16 cellular contexts compared by ENCODE assay signal in the genomic region with DNA sequence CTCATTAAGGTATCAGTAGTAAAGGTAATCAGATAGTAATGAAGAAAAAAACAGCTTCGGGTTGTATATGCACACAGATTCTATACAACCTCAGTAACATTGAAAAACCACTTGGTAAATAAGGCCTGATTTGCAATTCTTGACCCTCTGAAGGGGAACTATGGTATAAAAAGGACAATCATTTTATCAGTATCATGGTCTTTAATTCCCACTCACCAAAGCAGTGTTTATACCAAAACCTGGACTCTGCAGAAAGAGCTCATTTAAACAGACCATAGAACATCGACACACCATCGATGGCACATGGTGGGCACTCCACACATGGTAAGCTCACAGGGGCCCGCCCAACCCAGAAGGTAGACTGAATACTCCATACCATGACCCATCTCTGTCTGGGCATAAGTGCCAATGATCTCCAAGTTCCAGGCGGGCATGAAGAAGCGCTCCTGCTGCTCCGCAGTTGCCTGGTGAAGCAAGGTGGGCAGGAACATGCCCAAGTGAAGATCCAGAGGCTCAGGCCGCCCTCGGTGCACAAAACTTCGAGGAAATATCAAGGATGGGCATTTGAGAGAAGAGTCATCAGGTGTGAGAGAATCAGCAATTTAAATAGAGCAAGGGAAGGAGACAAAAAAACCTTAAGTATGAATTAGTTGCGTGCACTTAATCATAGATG. TPM values are rescaled to one million over a fixed set of nuclear protein-coding genes. Genes with fewer than 3 reads are reported as not detected.
DNase-seq lines count a peak whose midpoint lies in the region; ATAC-seq and TF ChIP-seq lines count a peak whose summit lies in the region.
"Had no signal": no experiment of that assay in that cellular context is flagged by ENCODE, and none has a peak within 500 bp of the region (broad histone marks: within the 10 kb centered on the region; RNA-seq: fewer than 3 reads in every experiment).

No MANE protein-coding gene starts in this region.

- H3K4me3 ChIP-seq in Caco-2 (ENCODE audit: low read depth, low read length) (no peak overlapping the region), Panc1 (ENCODE audit: low read depth in 2 of 2, low read length in 2 of 2) (no peak overlapping the region), iPS-18a (ENCODE audit: low read length) (peak overlapping the region; percentile 25)

- H3K9me3 ChIP-seq in Caco-2 (no peaks in the 10 kb centered on the region), Panc1 (ENCODE audit: control insufficient read depth, insufficient read depth, low read depth, low read length) (no peaks in the 10 kb centered on the region), iPS-18a (ENCODE audit: control insufficient read depth, low read depth, low read length) (no peaks in the 10 kb centered on the region)

- no peaks in the 10 kb centered on the region for H3K9me3 Mint-ChIP-seq in Caco-2 (ENCODE audit: unreplicated experiment)
- H3K9me3 Mint-ChIP-seq in endothelial cell (ENCODE audit: unreplicated experiment), result no peaks in the 10 kb centered on the region
- H3K9me3 Mint-ChIP-seq: CD4-positive, CD25-positive, alpha-beta regulatory T cell had no signal

- H3K4me1 ChIP-seq in Caco-2 (peaks cover 26% of the 10 kb centered on the region), Panc1 (ENCODE audit: control insufficient read depth, insufficient read depth, low read length) (no peaks in the 10 kb centered on the region; the same call in 1 of the 2 replicates), iPS-18a (ENCODE audit: control insufficient read depth, low read depth, low read length) (peaks cover 20% of the 10 kb centered on the region)

- 0 out of 2 replicates have a peak, but pooled peaks have one; percentile 30 for ATAC-seq in Panc1
- no peak for ATAC-seq in sciatic nerve
- no peak for ATAC-seq in GM21390 (IDR thresholded peaks at IDR 0.05; ENCODE audit: unreplicated experiment)
- no peak for ATAC-seq in GM21825 (IDR thresholded peaks at IDR 0.05; ENCODE audit: unreplicated experiment)
- ATAC-seq in HG03469 (IDR thresholded peaks at IDR 0.05; ENCODE audit: unreplicated experiment), result no peak
- ATAC-seq: Right ventricle myocardium inferior, SK-N-SH treated with all-trans-retinoic acid at 6 μM for 48 hours had no signal

- POLR2A ChIA-PET in Caco-2 (lab: Charles Lee) (interaction anchor here (0.6 to 1.9 kb wide), 4 partner anchors 19 to 104 kb away, joined by 3 to 10 read pairs (median 4); a partner anchor contains a TSS), Panc1 (lab: Charles Lee) (no interaction called here)

- no peak for DNase-seq in Caco-2
- DNase-seq in Panc1 (ENCODE audit: low read depth, low spot score), result no peak
- peak; percentile 33 for DNase-seq in sciatic nerve (ENCODE audit: low spot score)
- DNase-seq in endothelial cell (ENCODE audit: low spot score), result no peak
- DNase-seq: AML-193; Calu3; CD4-positive, CD25-positive, alpha-beta regulatory T cell; NCI-H226; NCI-H526; NK-92 treated with Interleukin-12 subunit alpha and Interleukin-12 subunit beta, amount 100 ng/mL, for 24 hours had no signal

- H3K27ac ChIP-seq in Panc1 (ENCODE audit: low read length) (no peak overlapping the region), iPS-18a (ENCODE audit: low read length) (no peak overlapping the region)

- H3K4me3 Mint-ChIP-seq in Caco-2 (ENCODE audit: unreplicated experiment) (peak overlapping the region; percentile 54), endothelial cell (ENCODE audit: unreplicated experiment) (no peak overlapping the region)
- H3K4me3 Mint-ChIP-seq: CD4-positive, CD25-positive, alpha-beta regulatory T cell had no signal

- H3K9ac ChIP-seq in iPS-18a (ENCODE audit: low read length), result no peak overlapping the region

- H3K27ac Mint-ChIP-seq in Caco-2 (ENCODE audit: unreplicated experiment) (peak overlapping the region; percentile 53), endothelial cell (ENCODE audit: unreplicated experiment) (no peak overlapping the region)
- H3K27ac Mint-ChIP-seq: CD4-positive, CD25-positive, alpha-beta regulatory T cell had no signal

- H3K27me3 ChIP-seq in Caco-2 (replicated peaks; ENCODE audit: control insufficient read depth, insufficient read depth, low read length) (no peaks in the 10 kb centered on the region), Panc1 (ENCODE audit: control insufficient read depth, insufficient read depth, low read length) (no peaks in the 10 kb centered on the region), iPS-18a (ENCODE audit: control insufficient read depth, insufficient read depth, low read length) (no peaks in the 10 kb centered on the region)

- H3K27me3 Mint-ChIP-seq in Caco-2 (ENCODE audit: insufficient read depth, unreplicated experiment) (no peaks in the 10 kb centered on the region), endothelial cell (ENCODE audit: unreplicated experiment) (peaks cover 4% of the 10 kb centered on the region)
- H3K27me3 Mint-ChIP-seq: CD4-positive, CD25-positive, alpha-beta regulatory T cell had no signal

- CTCF ChIA-PET in Caco-2 (lab: Charles Lee), result interaction anchor here (0.9 to 2.1 kb wide), 5 partner anchors 13 to 55 kb away, joined by 3 to 7 read pairs (median 3); a partner anchor contains a TSS
- CTCF ChIA-PET in Panc1 (lab: Charles Lee), result interaction anchor here (0.6 kb wide), 1 partner anchor 36 kb away, joined by 4 read pairs; no protein-coding TSS in a partner anchor

- in situ Hi-C loops in Panc1 (cut with HindIII; ENCODE audit: low pct_unique_long_range_greater_than_20kb, low sequenced_read_pairs), result no loop called here

- peaks cover 14% of the 10 kb centered on the region for H3K4me1 Mint-ChIP-seq in Caco-2 (ENCODE audit: low read depth, unreplicated experiment)
- H3K4me1 Mint-ChIP-seq in endothelial cell (ENCODE audit: unreplicated experiment), result no peaks in the 10 kb centered on the region

- intact Hi-C loops in Caco-2 (cut with micrococcal nuclease; ENCODE audit: unreplicated experiment) (no loop called here), Panc1 (cut with micrococcal nuclease; ENCODE audit: unreplicated experiment) (no loop called here), sciatic nerve (cut with DNase I) (no loop called here)

- BruUV-seq in Caco-2 (replicated peaks; lab: Mats Ljungman, UMichigan), result no TSS peak
- BruUV-seq in Panc1 (replicated peaks; lab: Mats Ljungman, UMichigan), result no TSS peak

- TF ChIP-seq CTCF in Caco-2 (IDR thresholded peaks at IDR 0.05; ENCODE audit: insufficient read depth in 1 of 2, low read depth in 1 of 2, low read length in 1 of 2, severe bottlenecking in 1 of 2, unreplicated experiment in 1 of 2) (no peak), Panc1 (IDR thresholded peaks at IDR 0.05) (no peak), endothelial cell (IDR thresholded peaks at IDR 0.05; ENCODE audit: unreplicated experiment) (no peak)

- H3K36me3 ChIP-seq in Caco-2 (ENCODE audit: control insufficient read depth, insufficient read depth, low read length) (no peaks in the 10 kb centered on the region; the same call in 1 of the 2 replicates), Panc1 (ENCODE audit: control insufficient read depth, insufficient read depth, low read length) (0 out of 2 replicates have a peak, but pooled peaks cover 3% of the 10 kb centered on the region), iPS-18a (ENCODE audit: control insufficient read depth, low read depth, low read length) (peaks cover 11% of the 10 kb centered on the region)

- peaks cover 49% of the 10 kb centered on the region for H3K36me3 Mint-ChIP-seq in Caco-2 (ENCODE audit: insufficient read depth, unreplicated experiment)
- H3K36me3 Mint-ChIP-seq in endothelial cell (ENCODE audit: low read depth, unreplicated experiment), result peaks cover 9% of the 10 kb centered on the region

RNA-seq across cellular contexts. Expression of a gene that starts 19.0 kb away (rescaled TPM):
- total RNA-seq in Caco-2 (2022), result 43.7 and 48.3 TPM in 2 replicates
- total RNA-seq in Panc1 (2021; ENCODE audit: unreplicated experiment), result 53.5 TPM
- 26.8 TPM for polyA plus RNA-seq in Panc1 (2012; ENCODE audit: insufficient read length)
- total RNA-seq in sciatic nerve, result 64.6 TPM
- total RNA-seq in endothelial cell (ENCODE audit: unreplicated experiment), result 36.1 TPM

RNA-seq across cellular contexts. Expression of a gene that starts 19.1 kb away (rescaled TPM):
- 19.1 and 20.3 TPM in 2 replicates for total RNA-seq in Caco-2 (2022)
- 41.3 TPM for total RNA-seq in Panc1 (2021; ENCODE audit: unreplicated experiment)
- polyA plus RNA-seq in Panc1 (2012; ENCODE audit: insufficient read length), result 57.2 TPM
- 8.1 TPM for total RNA-seq in sciatic nerve
- total RNA-seq in endothelial cell (ENCODE audit: unreplicated experiment), result 22.6 TPM

RNA-seq across cellular contexts. Expression of a gene that starts 19.1 kb away (rescaled TPM):
- total RNA-seq in Caco-2 (2022), result 13.9 and 14.1 TPM in 2 replicates
- 32.5 TPM for total RNA-seq in Panc1 (2021; ENCODE audit: unreplicated experiment)
- polyA plus RNA-seq in Panc1 (2012; ENCODE audit: insufficient read length), result 27.7 TPM
- total RNA-seq in sciatic nerve, result 18.5 TPM
- total RNA-seq in endothelial cell (ENCODE audit: unreplicated experiment), result 7.8 TPM

RNA-seq across cellular contexts. Expression of a gene that starts 40.7 kb away (rescaled TPM):
- total RNA-seq in Caco-2 (2022) (5.2 and 6.8 TPM in 2 replicates), Panc1 (2021; ENCODE audit: unreplicated experiment) (11.9 TPM), sciatic nerve (5.2 TPM), endothelial cell (ENCODE audit: unreplicated experiment) (8.4 TPM)
- 7.0 TPM for polyA plus RNA-seq in Panc1 (2012; ENCODE audit: insufficient read length)

RNA-seq across cellular contexts. Expression of a gene that starts 55.3 kb away (rescaled TPM):
- total RNA-seq in Caco-2 (2022) (157 and 163 TPM in 2 replicates), Panc1 (2021; ENCODE audit: unreplicated experiment) (165 TPM), sciatic nerve (73.6 TPM), endothelial cell (ENCODE audit: unreplicated experiment) (78.2 TPM)
- 180 TPM for polyA plus RNA-seq in Panc1 (2012; ENCODE audit: insufficient read length)
